20 cellular contexts compared by ENCODE assay signal in genomic region chr2:241261628-241262027, GRCh38.
"Had no signal": no experiment of that assay in that cellular context is flagged by ENCODE, and none has a peak within 500 bp of the region (broad histone marks: within the 10 kb centered on the region; RNA-seq: fewer than 3 reads in every experiment).

No MANE protein-coding gene starts in this region.

- H3K4me1 ChIP-seq: left ventricle myocardium inferior, testis had no signal

- H3K9me3 Mint-ChIP-seq: activated naive CD4-positive, alpha-beta T cell treated with anti-CD3 and anti-CD28 coated beads, Interleukin-2, amount 50 U/mL, for 72 hours; memory B cell; naive thymus-derived CD4-positive, alpha-beta T cell had no signal

- H3K27me3 Mint-ChIP-seq: memory B cell; naive thymus-derived CD4-positive, alpha-beta T cell had no signal

- H3K27ac Mint-ChIP-seq: memory B cell had no signal

- H3K4me3 Mint-ChIP-seq: memory B cell; naive thymus-derived CD4-positive, alpha-beta T cell had no signal

- H3K27ac ChIP-seq: coronary artery, left ventricle myocardium inferior, psoas muscle, right lobe of liver, stomach, testis had no signal

- ATAC-seq: activated naive CD4-positive, alpha-beta T cell treated with anti-CD3 and anti-CD28 coated beads, Interleukin-2, amount 50 U/mL, for 72 hours; mucosa of descending colon; naive thymus-derived CD4-positive, alpha-beta T cell; psoas muscle had no signal

- H3K9me3 ChIP-seq: left ventricle myocardium inferior, mucosa of descending colon, psoas muscle, right lobe of liver, stomach, testis had no signal

- DNase-seq: activated CD4-positive, alpha-beta T cell treated with anti-CD3 and anti-CD28 coated beads, Interleukin-2, amount 50 U/mL, for 4 hours; activated CD4-positive, CD25-positive, alpha-beta regulatory T cell treated with anti-CD3 and anti-CD28 coated beads, Interleukin-2, amount 50 U/mL, for 72 hours; activated gamma-delta T cell; activated T-cell treated with anti-CD3 and anti-CD28 coated beads, Interleukin-2, amount 50 U/mL, for 48 hours; caudate nucleus; effector CD4-positive, alpha-beta T cell; foreskin fibroblast; hippocampal formation; left ventricle myocardium inferior; mucosa of descending colon; naive thymus-derived CD4-positive, alpha-beta T cell; nucleus accumbens; psoas muscle; right lobe of liver; stomach; T-helper 9 cell; testis had no signal

- H3K27me3 ChIP-seq: right lobe of liver, stomach, testis had no signal

- H3K4me3 ChIP-seq: coronary artery, left ventricle myocardium inferior, mucosa of descending colon, psoas muscle, right lobe of liver, stomach, testis had no signal

- H3K4me1 Mint-ChIP-seq: memory B cell had no signal
